Comparison of ENCODE assay signal across 22 cellular contexts in the genomic region with DNA sequence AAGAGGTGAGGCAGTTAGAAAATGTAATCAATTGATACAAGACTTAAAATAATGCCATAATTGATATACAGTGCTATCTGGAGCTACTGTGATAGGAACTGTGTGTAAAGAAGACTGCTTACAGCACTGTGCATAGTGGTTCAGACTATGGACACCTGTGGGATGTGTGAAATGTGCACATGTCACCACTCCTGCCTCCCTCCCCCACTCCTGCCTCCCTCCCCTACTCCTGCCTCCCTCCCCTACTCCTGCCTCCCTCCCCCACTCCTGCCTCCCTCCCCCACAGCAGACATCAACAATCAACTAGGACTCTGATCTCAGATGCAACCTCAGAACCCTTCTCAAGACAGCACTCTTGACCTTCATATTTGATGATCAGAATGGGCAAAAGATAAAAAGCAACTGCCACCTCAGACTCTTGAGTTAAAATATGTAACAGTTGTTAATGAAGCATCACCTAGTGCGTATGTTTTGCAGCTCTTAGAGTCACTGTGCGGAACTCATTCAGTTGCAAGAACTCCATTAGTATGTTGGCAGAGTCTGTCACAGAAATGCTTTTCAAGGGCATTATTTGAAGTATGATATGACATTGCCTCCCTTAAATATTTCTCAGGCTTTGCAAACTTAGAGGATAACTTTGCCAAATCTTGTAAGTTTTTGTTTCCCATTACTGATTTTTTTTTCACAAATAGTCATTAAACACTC.
"Had no signal": no experiment of that assay in that cellular context is flagged by ENCODE, and none has a peak within 500 bp of the region (broad histone marks: within the 10 kb centered on the region; RNA-seq: fewer than 3 reads in every experiment).

No MANE protein-coding gene starts in this region.

- H3K4me2 ChIP-seq: smooth muscle cell had no signal

- H3K27ac ChIP-seq: adrenal gland, ascending aorta, esophagus muscularis mucosa, gastrocnemius medialis, lower lobe of right lung, sigmoid colon, transverse colon, vagina had no signal

- H3K9me3 ChIP-seq: adrenal gland, ascending aorta, esophagus muscularis mucosa, gastrocnemius medialis, heart left ventricle, lower lobe of right lung, sigmoid colon, transverse colon, vagina had no signal

- H3K36me3 ChIP-seq: adrenal gland, ascending aorta, esophagus muscularis mucosa, gastrocnemius medialis, heart left ventricle, lower lobe of right lung, sigmoid colon, transverse colon, vagina had no signal

- H3K4me3 ChIP-seq: adrenal gland, ascending aorta, esophagus muscularis mucosa, gastrocnemius medialis, heart left ventricle, lower lobe of right lung, sigmoid colon, smooth muscle cell, transverse colon, vagina had no signal

- H3K4me1 ChIP-seq: adrenal gland, ascending aorta, gastrocnemius medialis, lower lobe of right lung, transverse colon, vagina had no signal

- H3K27me3 ChIP-seq: adrenal gland, ascending aorta, esophagus muscularis mucosa, gastrocnemius medialis, heart left ventricle, sigmoid colon, transverse colon, vagina had no signal

- ATAC-seq: activated naive CD4-positive, alpha-beta T cell treated with anti-CD3 and anti-CD28 coated beads, Interleukin-2, amount 50 U/mL, for 72 hours; activated T-helper 17 cell treated with anti-CD3 and anti-CD28 coated beads, Interleukin-2, amount 50 U/mL, for 72 hours; gastrocnemius medialis; left colon; stimulated activated naive B cell treated with anti-CD40 and anti-IgM and Interleukin-4, amounts not matched to agents 10 μg/mL and 1 μg/mL and 100 μg/mL, for 72 hours; WTC11 had no signal

- DNase-seq: activated T-cell treated with anti-CD3 and anti-CD28 coated beads, Interleukin-2, amount 50 U/mL, for 1 hour; adrenal gland; gastrocnemius medialis; heart left ventricle; islet precursor cell; left colon; lower lobe of right lung; naive B cell; occipital lobe; posterior cingulate gyrus; sigmoid colon; stimulated activated CD4-positive, alpha-beta T cell treated with anti-CD3 and anti-CD28 coated beads, Interleukin-15, amount 100 ng/mL, for 24 hours; stimulated activated naive B cell treated with anti-CD40 and anti-IgM and Interleukin-4, amounts not matched to agents 10 μg/mL and 1 μg/mL and 100 μg/mL, for 72 hours; T1000; transverse colon had no signal
